8 cellular contexts compared by ENCODE assay signal in the genomic region with DNA sequence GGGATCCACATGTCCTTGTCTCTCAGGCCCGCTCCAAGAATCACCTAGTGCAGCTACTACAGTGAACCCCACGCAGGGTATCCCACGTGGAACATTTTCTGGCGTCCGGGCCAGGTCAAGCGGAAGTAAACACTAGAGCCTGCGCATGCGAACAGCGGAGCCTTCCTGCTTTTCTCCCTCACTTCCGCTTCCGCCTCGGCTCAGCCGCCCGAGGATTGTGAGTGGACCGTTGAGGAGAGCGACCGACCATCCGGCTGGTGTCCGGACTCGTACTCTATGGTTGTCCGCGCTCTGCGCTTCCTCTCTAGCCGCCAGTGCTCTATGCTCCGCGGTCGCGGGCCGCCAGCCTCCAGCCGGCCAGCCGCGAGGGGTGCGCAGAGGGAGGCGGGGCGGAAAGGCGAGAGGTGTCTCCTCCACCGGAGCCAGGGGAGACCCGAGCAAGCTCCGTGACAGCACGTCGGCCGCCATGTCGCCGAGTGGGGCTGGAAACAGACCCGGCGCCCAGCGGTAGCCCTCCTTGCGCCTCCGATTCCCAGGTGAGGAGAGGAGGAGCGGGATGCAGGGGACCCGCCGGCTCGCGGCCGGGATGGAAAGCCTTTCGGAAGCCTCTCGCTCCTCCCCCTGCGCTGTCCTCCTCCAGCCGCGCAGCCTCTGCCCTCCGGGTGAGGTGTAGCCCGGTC. TPM values are rescaled to one million over a fixed set of nuclear protein-coding genes. Genes with fewer than 3 reads are reported as not detected.
DNase-seq lines count a peak whose midpoint lies in the region; ATAC-seq and TF ChIP-seq lines count a peak whose summit lies in the region.

A gene with protein sequence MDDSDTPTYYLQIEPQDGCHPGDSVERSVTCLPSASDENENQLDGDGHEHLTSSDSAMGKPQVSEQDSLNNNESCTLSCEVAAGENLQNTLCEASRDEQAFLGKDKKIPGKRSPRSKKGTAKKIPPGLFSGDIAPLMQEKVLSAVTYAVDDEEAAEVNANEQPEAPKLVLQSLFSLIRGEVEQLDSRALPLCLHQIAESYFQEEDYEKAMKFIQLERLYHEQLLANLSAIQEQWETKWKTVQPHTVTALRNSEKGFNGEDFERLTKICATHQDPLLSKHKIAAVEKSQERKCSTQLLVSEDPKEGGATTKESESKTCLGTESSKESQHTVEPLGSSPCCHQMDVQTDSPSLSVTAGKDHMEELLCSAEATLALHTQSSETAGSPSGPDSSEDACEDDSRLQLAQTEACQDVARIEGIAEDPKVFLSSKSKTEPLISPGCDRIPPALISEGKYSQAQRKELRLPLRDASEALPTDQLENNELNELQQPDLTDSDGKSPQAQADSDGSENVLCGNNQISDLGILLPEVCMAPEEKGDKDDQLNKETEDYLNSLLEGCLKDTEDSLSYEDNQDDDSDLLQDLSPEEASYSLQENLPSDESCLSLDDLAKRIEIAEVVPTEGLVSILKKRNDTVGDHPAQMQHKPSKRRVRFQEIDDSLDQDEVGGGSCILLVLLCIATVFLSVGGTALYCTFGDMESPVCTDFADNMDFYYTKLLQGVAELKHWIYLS (plus strand): TSS at position 329 of the 680 bp plus-strand sequence. CDS start 25,107 bp downstream, outside the sequence.
A gene with protein sequence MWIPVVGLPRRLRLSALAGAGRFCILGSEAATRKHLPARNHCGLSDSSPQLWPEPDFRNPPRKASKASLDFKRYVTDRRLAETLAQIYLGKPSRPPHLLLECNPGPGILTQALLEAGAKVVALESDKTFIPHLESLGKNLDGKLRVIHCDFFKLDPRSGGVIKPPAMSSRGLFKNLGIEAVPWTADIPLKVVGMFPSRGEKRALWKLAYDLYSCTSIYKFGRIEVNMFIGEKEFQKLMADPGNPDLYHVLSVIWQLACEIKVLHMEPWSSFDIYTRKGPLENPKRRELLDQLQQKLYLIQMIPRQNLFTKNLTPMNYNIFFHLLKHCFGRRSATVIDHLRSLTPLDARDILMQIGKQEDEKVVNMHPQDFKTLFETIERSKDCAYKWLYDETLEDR (minus strand): TSS at position 134 of the 680 bp plus-strand sequence. CDS start 123 bp downstream, at position 11.

- H3K36me3 ChIP-seq in DOHH2 (ENCODE audit: control insufficient read depth, low read length) (peaks cover 61% of the 10 kb centered on the region), GM23248 (ENCODE audit: low read depth) (peaks cover 3% of the 10 kb centered on the region; the same call in 1 of the 2 replicates), fibroblast of lung (ENCODE audit: control insufficient read depth, insufficient read depth, low read length) (peaks cover 2% of the 10 kb centered on the region)
- H3K36me3 ChIP-seq in naive thymus-derived CD4-positive, alpha-beta T cell (ENCODE audit: control insufficient read depth in 2 of 3, insufficient read depth in 3 of 3, low read length in 3 of 3) = peaks cover 0 to 21% (median 0%) of the 10 kb centered on the region in 3 experiments

- peak; percentile 89 for ATAC-seq in activated T-helper 17 cell treated with anti-CD3 and anti-CD28 coated beads, Interleukin-2, amount 50 U/mL, for 72 hours (replicated peaks)
- peak; percentile 85 for ATAC-seq in naive thymus-derived CD4-positive, alpha-beta T cell
- ATAC-seq in stimulated activated naive B cell treated with anti-CD40 and anti-IgM and Interleukin-4, amounts not matched to agents 10 μg/mL and 1 μg/mL and 100 μg/mL, for 72 hours (replicated peaks) = peak; percentile 94 to 95

- H3K27ac ChIP-seq in DOHH2 (ENCODE audit: low read depth, low read length) (peak within 1 kb of the TSS; percentile 91), GM23248 (peak within 1 kb of the TSS; percentile 86), RWPE1 (peak within 1 kb of the TSS; percentile 93), fibroblast of lung (ENCODE audit: insufficient read depth, low read length) (peak within 1 kb of the TSS; percentile 97)
- H3K27ac ChIP-seq in naive thymus-derived CD4-positive, alpha-beta T cell (ENCODE audit: low read depth, low read length) = peak within 1 kb of the TSS; percentile 89

- peaks cover 25% of the 10 kb centered on the region for H3F3A ChIP-seq in DOHH2 (ENCODE audit: control insufficient read depth, insufficient read depth)
- H3F3A ChIP-seq in GM23248 (ENCODE audit: insufficient read depth) = peaks cover 34% of the 10 kb centered on the region

- H3K4me2 ChIP-seq in DOHH2 (ENCODE audit: low read length) (peak within 1 kb of the TSS; percentile 99), GM23248 (ENCODE audit: unreplicated experiment) (peak within 1 kb of the TSS; percentile 90), fibroblast of lung (ENCODE audit: extremely low read depth, insufficient read depth, low read length) (peak within 1 kb of the TSS; percentile 82)

- no peaks in the 10 kb centered on the region for H3K27me3 Mint-ChIP-seq in activated T-helper 17 cell treated with anti-CD3 and anti-CD28 coated beads, Interleukin-2, amount 50 U/mL, for 72 hours
- H3K27me3 Mint-ChIP-seq in naive thymus-derived CD4-positive, alpha-beta T cell = no peaks in the 10 kb centered on the region
- no peaks in the 10 kb centered on the region for H3K27me3 Mint-ChIP-seq in stimulated activated naive B cell treated with anti-CD40 and anti-IgM and Interleukin-4, amounts not matched to agents 10 μg/mL and 1 μg/mL and 100 μg/mL, for 72 hours

- H2AFZ ChIP-seq in GM23248 (peak within 1 kb of the TSS; percentile 82), fibroblast of lung (ENCODE audit: low read length) (peak within 1 kb of the TSS; percentile 44)

- H3K9me3 Mint-ChIP-seq in activated T-helper 17 cell treated with anti-CD3 and anti-CD28 coated beads, Interleukin-2, amount 50 U/mL, for 72 hours = no peaks in the 10 kb centered on the region
- H3K9me3 Mint-ChIP-seq in naive thymus-derived CD4-positive, alpha-beta T cell = peaks cover 0 to 2% (median 0%) of the 10 kb centered on the region in 11 donors
- no peaks in the 10 kb centered on the region for H3K9me3 Mint-ChIP-seq in stimulated activated naive B cell treated with anti-CD40 and anti-IgM and Interleukin-4, amounts not matched to agents 10 μg/mL and 1 μg/mL and 100 μg/mL, for 72 hours

- peaks cover 6% of the 10 kb centered on the region; the same call in 1 of the 2 replicates for H4K20me1 ChIP-seq in DOHH2 (ENCODE audit: control insufficient read depth, insufficient read depth, low read depth, low read length)
- H4K20me1 ChIP-seq in GM23248 (ENCODE audit: insufficient read depth) = no peaks in the 10 kb centered on the region
- H4K20me1 ChIP-seq in fibroblast of lung (ENCODE audit: control insufficient read depth, extremely low read depth, insufficient read depth, low read length) = no peaks in the 10 kb centered on the region

- peaks cover 55% of the 10 kb centered on the region for H3K36me3 Mint-ChIP-seq in activated T-helper 17 cell treated with anti-CD3 and anti-CD28 coated beads, Interleukin-2, amount 50 U/mL, for 72 hours (ENCODE audit: low read depth)
- peaks cover 0 to 10% (median 3%) of the 10 kb centered on the region in 5 donors for H3K36me3 Mint-ChIP-seq in naive thymus-derived CD4-positive, alpha-beta T cell
- peaks cover 11 to 21% of the 10 kb centered on the region in 2 donors for H3K36me3 Mint-ChIP-seq in stimulated activated naive B cell treated with anti-CD40 and anti-IgM and Interleukin-4, amounts not matched to agents 10 μg/mL and 1 μg/mL and 100 μg/mL, for 72 hours

- WGBS in GM23248 (ENCODE audit: low coverage in 1 of 2, low lambda C conversion rate in 2 of 2, missing lambda C conversion rate in 2 of 2), 2 experiments = 1 to 2% methylated on average over 51 to 59 of the region's 62 CpGs

- H3K4me3 ChIP-seq in DOHH2 (ENCODE audit: low read length) (peak within 1 kb of the TSS; percentile 91), GM23248 (peak within 1 kb of the TSS; percentile 93), fibroblast of lung (replicated peaks in 1 of 4; ENCODE audit: control extremely low read depth in 1 of 4, insufficient read depth in 1 of 4, low read depth in 3 of 4, low read length in 4 of 4) (peak within 1 kb of the TSS; percentile 95 to 99 (median 96))
- peak within 1 kb of the TSS; percentile 84 for H3K4me3 ChIP-seq in naive thymus-derived CD4-positive, alpha-beta T cell (ENCODE audit: low read length)

- intact Hi-C loops in naive thymus-derived CD4-positive, alpha-beta T cell (cut with micrococcal nuclease) = loop anchor here (1.0 to 10.0 kb wide), 18 partner anchors 35 to 1914 kb away; a partner anchor contains a TSS

- peaks cover 20% of the 10 kb centered on the region for H3K4me1 Mint-ChIP-seq in activated T-helper 17 cell treated with anti-CD3 and anti-CD28 coated beads, Interleukin-2, amount 50 U/mL, for 72 hours
- peaks cover 35 to 61% (median 45%) of the 10 kb centered on the region in 7 donors for H3K4me1 Mint-ChIP-seq in naive thymus-derived CD4-positive, alpha-beta T cell
- peaks cover 15 to 35% of the 10 kb centered on the region in 2 donors for H3K4me1 Mint-ChIP-seq in stimulated activated naive B cell treated with anti-CD40 and anti-IgM and Interleukin-4, amounts not matched to agents 10 μg/mL and 1 μg/mL and 100 μg/mL, for 72 hours

- in situ Hi-C loops in GM23248 (cut with MboI) = no loop called here

- H3K4me3 Mint-ChIP-seq in activated T-helper 17 cell treated with anti-CD3 and anti-CD28 coated beads, Interleukin-2, amount 50 U/mL, for 72 hours = peak within 1 kb of the TSS; percentile 91
- H3K4me3 Mint-ChIP-seq in naive thymus-derived CD4-positive, alpha-beta T cell = peak within 1 kb of the TSS; percentile 93 to 99 (median 98)
- peak within 1 kb of the TSS; percentile 98 to 99 for H3K4me3 Mint-ChIP-seq in stimulated activated naive B cell treated with anti-CD40 and anti-IgM and Interleukin-4, amounts not matched to agents 10 μg/mL and 1 μg/mL and 100 μg/mL, for 72 hours

- H3K9me3 ChIP-seq in DOHH2 (ENCODE audit: control insufficient read depth, insufficient read depth, low read length) (no peaks in the 10 kb centered on the region), GM23248 (ENCODE audit: low read depth) (no peaks in the 10 kb centered on the region), fibroblast of lung (ENCODE audit: control insufficient read depth, insufficient read depth, low read depth, low read length) (no peaks in the 10 kb centered on the region)
- no peaks in the 10 kb centered on the region for H3K9me3 ChIP-seq in naive thymus-derived CD4-positive, alpha-beta T cell (ENCODE audit: control insufficient read depth in 2 of 3, low read length in 3 of 3)

- peak within 1 kb of the TSS; percentile 96 for H3K27ac Mint-ChIP-seq in activated T-helper 17 cell treated with anti-CD3 and anti-CD28 coated beads, Interleukin-2, amount 50 U/mL, for 72 hours
- peak within 1 kb of the TSS; percentile 90 to 99 (median 96) for H3K27ac Mint-ChIP-seq in naive thymus-derived CD4-positive, alpha-beta T cell
- peak within 1 kb of the TSS; percentile 99 for H3K27ac Mint-ChIP-seq in stimulated activated naive B cell treated with anti-CD40 and anti-IgM and Interleukin-4, amounts not matched to agents 10 μg/mL and 1 μg/mL and 100 μg/mL, for 72 hours

- H3K4me1 ChIP-seq in DOHH2 (ENCODE audit: control insufficient read depth, low read length) (peaks cover 53% of the 10 kb centered on the region), GM23248 (ENCODE audit: insufficient read depth) (peaks cover 43% of the 10 kb centered on the region), fibroblast of lung (ENCODE audit: control insufficient read depth, extremely low read depth, insufficient read depth, low read length) (peaks cover 7% of the 10 kb centered on the region)
- H3K4me1 ChIP-seq in naive thymus-derived CD4-positive, alpha-beta T cell (ENCODE audit: control insufficient read depth in 2 of 2, insufficient read depth in 2 of 2, low read length in 2 of 2) = peaks cover 33 to 46% of the 10 kb centered on the region in 2 donors

- CTCF ChIA-PET in RWPE1 (lab: Yijun Ruan, JAX) = interaction anchor here (0.6 kb wide), 1 partner anchor 34 kb away, joined by 4 read pairs; no protein-coding TSS in a partner anchor
- CTCF ChIA-PET in naive thymus-derived CD4-positive, alpha-beta T cell (lab: Charles Lee) = interaction anchor here (0.6 to 1.0 kb wide), 3 partner anchors 13 to 59 kb away, joined by 3 to 5 read pairs (median 3); no protein-coding TSS in a partner anchor

- H3K27me3 ChIP-seq in DOHH2 (ENCODE audit: control insufficient read depth, low read length) (no peaks in the 10 kb centered on the region), GM23248 (replicated peaks; ENCODE audit: insufficient read depth) (no peaks in the 10 kb centered on the region), fibroblast of lung (ENCODE audit: control insufficient read depth, insufficient read depth, low read length) (no peaks in the 10 kb centered on the region)
- no peaks in the 10 kb centered on the region for H3K27me3 ChIP-seq in naive thymus-derived CD4-positive, alpha-beta T cell (ENCODE audit: control insufficient read depth in 2 of 2, insufficient read depth in 2 of 2, low read length in 2 of 2)

- TF ChIP-seq CTCF in DOHH2 (IDR thresholded peaks at IDR 0.05; ENCODE audit: low read depth, low read length, poor library complexity, severe bottlenecking) (no peak), RWPE1 (conservative IDR thresholded peaks at IDR 0.05; ENCODE audit: low read depth) (no peak), fibroblast of lung (conservative IDR thresholded peaks at IDR 0.05 in 1 of 2, IDR thresholded peaks at IDR 0.05 in 1 of 2; ENCODE audit: low read depth in 1 of 2, low read length in 2 of 2) (no peak)

- DNase-seq in GM23248 = peak; percentile 100
- peak; percentile 99 for DNase-seq in Kasumi-1 (lab: John Stamatoyannopoulos, UW)
- peak; percentile 91 for DNase-seq in RWPE1 (ENCODE audit: low spot score)
- peak; percentile 99 for DNase-seq in fibroblast of lung (ENCODE audit: low read depth in 2 of 2)
- DNase-seq in naive thymus-derived CD4-positive, alpha-beta T cell = peak; percentile 75 to 95 (median 89)
- peak; percentile 100 for DNase-seq in stimulated activated naive B cell treated with anti-CD40 and anti-IgM and Interleukin-4, amounts not matched to agents 10 μg/mL and 1 μg/mL and 100 μg/mL, for 72 hours

- H3K9ac ChIP-seq in GM23248 (peak within 1 kb of the TSS; percentile 87), fibroblast of lung (ENCODE audit: insufficient read depth, low read length) (peak within 1 kb of the TSS; percentile 91)

- H3K79me2 ChIP-seq in DOHH2 (ENCODE audit: control insufficient read depth, low read length) (peaks cover 90% of the 10 kb centered on the region), GM23248 (ENCODE audit: insufficient read depth) (peaks cover 91% of the 10 kb centered on the region), fibroblast of lung (ENCODE audit: control insufficient read depth, insufficient read depth, low read length) (peaks cover 68% of the 10 kb centered on the region)

- POLR2A ChIA-PET in RWPE1 (lab: Yijun Ruan, JAX; ENCODE audit: low non-redundant PET) = no interaction called here
- POLR2A ChIA-PET in naive thymus-derived CD4-positive, alpha-beta T cell (lab: Charles Lee) = interaction anchor here (0.5 to 2.7 kb wide), 9 partner anchors 9 to 1702 kb away, joined by 3 to 10 read pairs (median 4); a partner anchor contains a TSS

- H3K9me2 ChIP-seq in DOHH2 (replicated peaks; ENCODE audit: control insufficient read depth, low read length) (no peaks in the 10 kb centered on the region), GM23248 (ENCODE audit: insufficient read depth) (no peaks in the 10 kb centered on the region)

RNA-seq across cellular contexts. Expression of the first gene that starts in this region (rescaled TPM):
- total RNA-seq in GM23248 (2014; rRNA removed; shearing (Covaris generic)) = 41.7 and 44.5 TPM in 2 replicates
- polyA plus RNA-seq in GM23248 (2016; fragmentation: Nextera tagmentation; extraction: Ambion mirVana) (33.5 and 35.0 TPM in 2 replicates), fibroblast of lung (20.2 and 33.9 TPM in 2 replicates)
- total RNA-seq in activated T-helper 17 cell treated with anti-CD3 and anti-CD28 coated beads, Interleukin-2, amount 50 U/mL, for 72 hours = 10 to 100 TPM; 33.6 to 36.4 TPM
- 20.0 and 26.9 TPM in 2 replicates for total RNA-seq in fibroblast of lung
- 12.6 and 18.7 TPM in 2 replicates for polyA plus RNA-seq in fibroblast of lung (2012)
- 5.6 and 11.3 TPM in 2 replicates for polyA minus RNA-seq in fibroblast of lung (ENCODE audit: low replicate concordance)
- 100 to 1,000 TPM in 2 of 5 experiments, 10 to 100 TPM in 3; 30.5 to 111 (median 80.2) TPM for total RNA-seq in naive thymus-derived CD4-positive, alpha-beta T cell
- polyA plus RNA-seq in naive thymus-derived CD4-positive, alpha-beta T cell = 10 to 100 TPM; 52.8 to 58.8 TPM

RNA-seq across cellular contexts. Expression of the second gene that starts in this region (rescaled TPM):
- total RNA-seq in GM23248 (2014; rRNA removed; shearing (Covaris generic)) = 20.6 and 28.8 TPM in 2 replicates
- polyA plus RNA-seq in GM23248 (2016; fragmentation: Nextera tagmentation; extraction: Ambion mirVana) = 32.0 and 32.1 TPM in 2 replicates
- total RNA-seq in activated T-helper 17 cell treated with anti-CD3 and anti-CD28 coated beads, Interleukin-2, amount 50 U/mL, for 72 hours = 10 to 100 TPM; 10.5 to 23.4 TPM
- total RNA-seq in fibroblast of lung = 14.9 and 15.9 TPM in 2 replicates
- polyA plus RNA-seq in fibroblast of lung = 20.1 and 22.3 TPM in 2 replicates
- polyA plus RNA-seq in fibroblast of lung (2012) = 12.9 and 14.7 TPM in 2 replicates
- 0.94 and 1.4 TPM in 2 replicates for polyA minus RNA-seq in fibroblast of lung (ENCODE audit: low replicate concordance)
- total RNA-seq in naive thymus-derived CD4-positive, alpha-beta T cell = 10 to 100 TPM in 3 of 5 experiments, 1 to 10 TPM in 2; 9.5 to 12.2 (median 10.3) TPM
- polyA plus RNA-seq in naive thymus-derived CD4-positive, alpha-beta T cell = 10 to 100 TPM; 12.1 to 18.2 TPM

Comparison
In these comparisons a context has a peak if more than half of its experiments do, and no peak if none do; other contexts are left out.
1. Peak in every context shown above with its lines: DNase-seq, ATAC-seq, H3K4me3 ChIP-seq and H3K27ac ChIP-seq.